Comparison of ENCODE assay signal across 14 cellular contexts in genomic region chr7:137135654-137136350, GRCh38.
DNase-seq lines count a peak whose midpoint lies in the region; ATAC-seq and TF ChIP-seq lines count a peak whose summit lies in the region.
"Had no signal": no experiment of that assay in that cellular context is flagged by ENCODE, and none has a peak within 500 bp of the region (broad histone marks: within the 10 kb centered on the region; RNA-seq: fewer than 3 reads in every experiment).

No MANE protein-coding gene starts in this region.

- H3K27me3 Mint-ChIP-seq in osteocyte (ENCODE audit: unreplicated experiment) (no peaks in the 10 kb centered on the region), immature natural killer cell (ENCODE audit: low read depth in 3 of 3) (peaks cover 0 to 1% (median 0%) of the 10 kb centered on the region in 3 donors)
- H3K27me3 Mint-ChIP-seq: CD8-positive, alpha-beta memory T cell; IgD-negative memory B cell had no signal

- DNase-seq in ELR (ENCODE audit: low read depth) (peak; percentile 32), RPMI7951 (ENCODE audit: low read depth) (peak; percentile 19), fibroblast of gingiva (ENCODE audit: low read depth) (peak; percentile 60), osteocyte (ENCODE audit: extremely low spot score, unreplicated experiment) (no peak), immature natural killer cell (no peak)
- no peak for DNase-seq in stimulated activated CD4-positive, alpha-beta T cell treated with anti-CD3 and anti-CD28 coated beads, Interleukin-4, amount 100 ng/mL, for 24 hours
- DNase-seq: BE2C; CD8-positive, alpha-beta memory T cell; NCI-H1048; NCI-H146; NCI-H345; NCI-H526 treated with DMSO at 0.1 percent for 48 hours had no signal

- no peak for TF ChIP-seq CTCF in osteocyte (IDR thresholded peaks at IDR 0.05)

- H3K4me1 Mint-ChIP-seq in osteocyte (ENCODE audit: unreplicated experiment) (peaks cover 25% of the 10 kb centered on the region), immature natural killer cell (no peaks in the 10 kb centered on the region)
- H3K4me1 Mint-ChIP-seq: CD8-positive, alpha-beta memory T cell; IgD-negative memory B cell had no signal

- H3K36me3 Mint-ChIP-seq in osteocyte (ENCODE audit: unreplicated experiment) (no peaks in the 10 kb centered on the region), immature natural killer cell (no peaks in the 10 kb centered on the region)
- H3K36me3 Mint-ChIP-seq: CD8-positive, alpha-beta memory T cell; IgD-negative memory B cell had no signal

- peaks cover 18% of the 10 kb centered on the region for H3K9me3 Mint-ChIP-seq in osteocyte (ENCODE audit: unreplicated experiment)
- H3K9me3 Mint-ChIP-seq in immature natural killer cell = peaks cover 15 to 44% (median 31%) of the 10 kb centered on the region in 6 donors

- H3K27ac Mint-ChIP-seq in osteocyte (ENCODE audit: unreplicated experiment) (peak overlapping the region; percentile 83), immature natural killer cell (no peak overlapping the region)
- H3K27ac Mint-ChIP-seq: CD8-positive, alpha-beta memory T cell; IgD-negative memory B cell had no signal

- H3K4me3 Mint-ChIP-seq in osteocyte (ENCODE audit: unreplicated experiment) (no peak overlapping the region), immature natural killer cell (no peak overlapping the region)
- H3K4me3 Mint-ChIP-seq: CD8-positive, alpha-beta memory T cell; IgD-negative memory B cell had no signal

- no peak for ATAC-seq in GM18909 (IDR thresholded peaks at IDR 0.05; ENCODE audit: poor library complexity, unreplicated experiment)

Comparison
In these comparisons a context has a peak if more than half of its experiments do, and no peak if none do; other contexts are left out.
1. DNase-seq: peak in ELR (single experiment), RPMI7951 (single experiment) and fibroblast of gingiva (single experiment); none in osteocyte (single experiment), stimulated activated CD4-positive, alpha-beta T cell treated with anti-CD3 and anti-CD28 coated beads, Interleukin-4, amount 100 ng/mL, for 24 hours (single experiment) and immature natural killer cell (0 of 3).